In the genomic region with DNA sequence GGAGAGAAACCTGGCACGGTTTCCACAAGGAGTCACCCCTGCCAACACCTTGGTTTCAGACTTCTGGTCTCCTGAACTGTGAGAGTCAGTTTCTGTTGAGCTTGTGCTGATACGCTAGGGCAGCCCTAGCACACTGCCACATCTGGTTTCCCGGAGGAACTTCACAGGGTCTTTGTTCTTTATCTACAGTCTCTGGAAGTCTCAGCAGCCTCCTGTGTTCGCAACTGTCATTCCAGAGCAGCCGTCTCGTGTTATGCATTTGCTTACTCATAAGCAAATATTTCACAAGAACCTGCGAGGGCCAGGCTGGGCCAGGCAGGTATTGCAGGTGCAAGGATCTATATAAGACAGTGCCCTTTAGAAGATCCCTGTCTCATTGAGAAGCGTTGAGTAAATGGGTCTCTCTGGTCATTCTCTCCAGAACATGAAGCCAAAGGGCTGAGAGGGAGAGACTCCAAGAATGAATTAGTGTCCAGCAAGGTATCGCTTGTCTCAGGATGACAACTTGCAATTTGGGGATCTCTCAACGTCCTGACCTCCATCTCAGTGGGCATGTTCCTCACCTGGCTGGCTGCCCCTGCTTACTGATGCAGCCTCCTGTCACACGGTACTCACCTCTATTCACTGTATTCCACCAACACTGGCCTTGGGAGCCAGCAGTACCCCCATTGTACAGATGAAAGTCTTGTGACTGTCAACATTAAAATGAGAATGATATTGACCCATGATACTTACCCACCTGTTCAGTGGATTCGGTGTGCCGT, we compare ENCODE assay signal across 1 cellular context.
TF ChIP-seq lines count a peak whose summit lies in the region.

No MANE protein-coding gene starts in this region.

TF ChIP-seq in GM23338, 12 proteins besides CTCF, POLR2A, EP300 and RAD21 (continued from another document):
- TF ChIP-seq EZH2 (IDR thresholded peaks at IDR 0.05; ENCODE audit: low read depth, unreplicated experiment) (no peak), REST (IDR thresholded peaks at IDR 0.05; ENCODE audit: unreplicated experiment) (no peak), POLR2AphosphoS5 (IDR thresholded peaks at IDR 0.05; ENCODE audit: low read depth) (no peak), NANOG (IDR thresholded peaks at IDR 0.05; ENCODE audit: borderline replicate concordance) (no peak), ZNF114 (CRISPR knock-in tag; IDR thresholded peaks at IDR 0.05) (no peak), EZH2phosphoT487 (IDR thresholded peaks at IDR 0.05; ENCODE audit: unreplicated experiment) (no peak), CREB1 (CRISPR knock-in tag; IDR thresholded peaks at IDR 0.05; ENCODE audit: low read depth) (no peak), ETS1 (IDR thresholded peaks at IDR 0.05) (no peak), STAT1 (IDR thresholded peaks at IDR 0.05; ENCODE audit: unreplicated experiment) (no peak), ZNF462 (CRISPR knock-in tag; IDR thresholded peaks at IDR 0.05) (no peak), JUNB (IDR thresholded peaks at IDR 0.05; ENCODE audit: unreplicated experiment) (no peak)
